Comparison of ENCODE assay signal across 22 cellular contexts in genomic region chr21:36716836-36717235, GRCh38. TPM values are rescaled to one million over a fixed set of nuclear protein-coding genes. Genes with fewer than 3 reads are reported as not detected.
"Had no signal": no experiment of that assay in that cellular context is flagged by ENCODE, and none has a peak within 500 bp of the region (broad histone marks: within the 10 kb centered on the region; RNA-seq: fewer than 3 reads in every experiment).

No MANE protein-coding gene starts in this region.

- ATAC-seq: Panc1, PC-3, Right ventricle myocardium inferior had no signal

- H3K36me3 ChIP-seq: SJSA1 had no signal

- DNase-seq: KBM-7, MG63, NCI-H1092, NCI-H1105 treated with DMSO at 0.1 percent for 48 hours, NCI-H1417 treated with DMSO at 0.1 percent for 48 hours, NCI-H146, NCI-H1694 treated with DMSO at 0.1 percent for 48 hours, NCI-H1930, NCI-H2081, NCI-H2107, NCI-H2227 treated with DMSO at 0.1 percent for 48 hours, NCI-H526, PC-3, SIG-M5, SK-N-SH, T-helper 1 cell had no signal

- H3K27ac ChIP-seq: HL-60, SJSA1 had no signal

- H3K4me3 ChIP-seq: MG63, SJSA1 had no signal

- H3K4me2 ChIP-seq: SK-N-SH had no signal

- H3K9me3 ChIP-seq: MG63, SJSA1, SK-N-SH had no signal

- H3K27me3 ChIP-seq: MG63 had no signal

- H3K4me1 ChIP-seq: SJSA1 had no signal

- H3K9ac ChIP-seq: SK-N-SH had no signal

RNA-seq across cellular contexts. Expression of gene SIM2, which starts 17.9 kb away (rescaled TPM):
- total RNA-seq: OCI-LY7, Right ventricle myocardium inferior had no signal
- polyA plus RNA-seq: IgD-negative memory B cell, SK-N-SH had no signal
